Comparison of ENCODE assay signal across 35 cellular contexts in the genomic region with DNA sequence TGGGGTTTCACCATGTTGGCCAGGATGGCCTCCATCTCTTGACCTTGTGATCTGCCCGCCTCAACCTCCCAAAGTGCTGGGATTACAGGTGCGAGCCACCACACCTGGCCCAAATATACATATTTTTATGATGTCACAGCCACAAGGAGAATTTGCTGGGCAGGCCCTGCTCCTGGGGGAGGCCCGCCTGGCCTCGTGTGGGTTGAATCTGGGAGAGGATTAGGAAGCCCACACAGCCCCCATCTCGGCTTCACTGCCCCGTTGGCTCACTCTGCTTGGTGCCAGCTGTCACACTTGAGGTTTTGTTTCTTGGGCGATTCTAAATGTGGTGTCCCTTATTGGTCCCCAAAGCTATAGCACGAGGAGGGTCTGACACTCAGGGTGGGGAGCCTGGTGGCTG.
DNase-seq lines count a peak whose midpoint lies in the region; ATAC-seq and TF ChIP-seq lines count a peak whose summit lies in the region.
"Had no signal": no experiment of that assay in that cellular context is flagged by ENCODE, and none has a peak within 500 bp of the region (broad histone marks: within the 10 kb centered on the region; RNA-seq: fewer than 3 reads in every experiment).

No MANE protein-coding gene starts in this region.

- H3K14ac ChIP-seq in neuronal stem cell (ENCODE audit: low read length): no peak overlapping the region

- no peak for TF ChIP-seq CTCF in neural progenitor cell (IDR thresholded peaks at IDR 0.05)
- TF ChIP-seq CTCF in spleen (IDR thresholded peaks at IDR 0.05 in 8 of 11, conservative IDR thresholded peaks at IDR 0.05 in 3 of 11): no peak

- DNase-seq in NCI-H2171 treated with DMSO at 0.1 percent for 48 hours (lab: John Stamatoyannopoulos, UW) (peak; percentile 42), NCI-H2171 (lab: John Stamatoyannopoulos, UW) (no peak), neural progenitor cell (ENCODE audit: low spot score) (no peak), neuronal stem cell (ENCODE audit: low spot score) (no peak), spleen (peak; percentile 43), T-helper 9 cell (no peak), posterior vena cava (ENCODE audit: low spot score) (no peak)
- DNase-seq: 8988T; ACHN; AML-193; BE2C; C1 segment of cervical spinal cord; Caco-2; Calu3; CD4-positive, alpha-beta memory T cell; CD4-positive, alpha-beta T cell; CD4-positive, CD25-positive, alpha-beta regulatory T cell; CD8-positive, alpha-beta memory T cell; CD8-positive, alpha-beta T cell; COR-L47; DMS 273 treated with DMSO at 0.1 percent for 48 hours; DMS153; DMS53; DMS79; DMS79 treated with DMSO at 0.1 percent for 48 hours; DND-41; EL had no signal

- H3K36me3 ChIP-seq in neural progenitor cell (no peaks in the 10 kb centered on the region), neuronal stem cell (replicated peaks in 1 of 2; ENCODE audit: control insufficient read depth in 2 of 2, insufficient read depth in 2 of 2, low read length in 2 of 2) (no peaks in the 10 kb centered on the region), spleen (no peaks in the 10 kb centered on the region)
- H3K36me3 ChIP-seq: BE2C, BLaER1 had no signal

- no peak overlapping the region for H3K27ac ChIP-seq in neural progenitor cell
- no peak overlapping the region for H3K27ac ChIP-seq in neuronal stem cell (replicated peaks; ENCODE audit: low read length)
- H3K27ac ChIP-seq in spleen: no peak overlapping the region
- H3K27ac ChIP-seq: 22Rv1; A549; BLaER1; BLaER1 treated with 17β-estradiol and CSF1 and Interleukin-3, amounts not matched to agents 10 nM and 100 nM; C4-2B had no signal

- peaks cover 13% of the 10 kb centered on the region for H3K27me3 Mint-ChIP-seq in neural progenitor cell (ENCODE audit: insufficient read depth, low read depth)
- H3K27me3 Mint-ChIP-seq: B cell; CD4-positive, CD25-positive, alpha-beta regulatory T cell had no signal

- no peaks in the 10 kb centered on the region for H3K79me1 ChIP-seq in neuronal stem cell (ENCODE audit: low read depth, low read length)

- H3K9me3 ChIP-seq in neural progenitor cell (ENCODE audit: low read depth) (peaks cover 3% of the 10 kb centered on the region), neuronal stem cell (replicated peaks in 1 of 2; ENCODE audit: control insufficient read depth in 2 of 2, insufficient read depth in 1 of 2, low read depth in 1 of 2, low read length in 2 of 2) (no peaks in the 10 kb centered on the region), spleen (peaks cover 0 to 44% (median 26%) of the 10 kb centered on the region in 8 donors)
- H3K9me3 ChIP-seq: A549, BE2C, Caco-2 had no signal

- H3K9me3 Mint-ChIP-seq in neural progenitor cell: peaks cover 18% of the 10 kb centered on the region

- no peak overlapping the region for H2AFZ ChIP-seq in neural progenitor cell (replicated peaks)
- no peak overlapping the region for H2AFZ ChIP-seq in neuronal stem cell (ENCODE audit: low read length)

- H3K9ac ChIP-seq in neural progenitor cell: no peak overlapping the region
- H3K9ac ChIP-seq in neuronal stem cell (ENCODE audit: low read depth, low read length, poor library complexity): no peak overlapping the region
- H3K9ac ChIP-seq: BLaER1; BLaER1 treated with 17β-estradiol and CSF1 and Interleukin-3, amounts not matched to agents 10 nM and 100 nM had no signal

- H3F3A ChIP-seq in neural progenitor cell (ENCODE audit: low read depth): peaks cover 12% of the 10 kb centered on the region

- no peak overlapping the region for H3K23ac ChIP-seq in neuronal stem cell (ENCODE audit: low read depth, low read length, poor library complexity)

- H3K4me1 Mint-ChIP-seq in neural progenitor cell: peaks cover 19% of the 10 kb centered on the region
- H3K4me1 Mint-ChIP-seq: B cell; CD14-positive monocyte; CD4-positive, alpha-beta memory T cell; CD4-positive, CD25-positive, alpha-beta regulatory T cell; CD8-positive, alpha-beta memory T cell had no signal

- no CpG with 5 or more reads among the region's 8 CpGs for WGBS in neuronal stem cell (ENCODE audit: extremely low coverage in 2 of 2, insufficient read length in 2 of 2, insufficient replicate concordance in 1 of 2), 2 donors
- 72 to 90% (median 74%) methylated on average over 7 to 8 of the region's 8 CpGs for WGBS in spleen, 5 donors

- no peak overlapping the region for H4K91ac ChIP-seq in neuronal stem cell (ENCODE audit: low read depth, low read length, poor library complexity)

- H2AK5ac ChIP-seq in neuronal stem cell (ENCODE audit: low read depth, low read length): no peak overlapping the region

- H3K4me3 ChIP-seq in neural progenitor cell (no peak overlapping the region), neuronal stem cell (ENCODE audit: low read length in 2 of 2) (no peak overlapping the region), spleen (no peak overlapping the region)
- H3K4me3 ChIP-seq: A549; BLaER1; BLaER1 treated with 17β-estradiol and CSF1 and Interleukin-3, amounts not matched to agents 10 nM and 100 nM had no signal

- no peak overlapping the region for H3K4me3 Mint-ChIP-seq in neural progenitor cell
- H3K4me3 Mint-ChIP-seq: B cell; CD14-positive monocyte; CD4-positive, alpha-beta memory T cell; CD4-positive, alpha-beta T cell; CD4-positive, CD25-positive, alpha-beta regulatory T cell; CD8-positive, alpha-beta memory T cell; CD8-positive, alpha-beta T cell had no signal

- H2BK5ac ChIP-seq in neuronal stem cell (ENCODE audit: low read length): no peak overlapping the region

- peak overlapping the region; percentile 45 for H3K4me2 ChIP-seq in neural progenitor cell
- H3K4me2 ChIP-seq in neuronal stem cell (ENCODE audit: insufficient read depth, low read length, poor library complexity, severe bottlenecking): no peak overlapping the region
- H3K4me2 ChIP-seq: A549; BLaER1; BLaER1 treated with 17β-estradiol and CSF1 and Interleukin-3, amounts not matched to agents 10 nM and 100 nM had no signal

- H3K4me1 ChIP-seq in neural progenitor cell: peaks cover 24% of the 10 kb centered on the region
- H3K4me1 ChIP-seq in neuronal stem cell (ENCODE audit: control insufficient read depth in 2 of 2, insufficient read depth in 1 of 2, low read depth in 1 of 2, low read length in 2 of 2): peaks cover 0 to 17% of the 10 kb centered on the region in 2 donors
- no peaks in the 10 kb centered on the region for H3K4me1 ChIP-seq in spleen
- H3K4me1 ChIP-seq: A549, BE2C, BLaER1, Caco-2 had no signal

- intact Hi-C loops in spleen (cut with DNase I; ENCODE audit: low total_unique reads) (no loop called here), posterior vena cava (cut with DNase I) (no loop called here)

- H3K36me3 Mint-ChIP-seq in neural progenitor cell: no peaks in the 10 kb centered on the region
- H3K36me3 Mint-ChIP-seq: CD14-positive monocyte; CD4-positive, alpha-beta memory T cell; CD4-positive, CD25-positive, alpha-beta regulatory T cell; CD8-positive, alpha-beta memory T cell; CD8-positive, alpha-beta T cell had no signal

- H3K27me3 ChIP-seq in neural progenitor cell (no peaks in the 10 kb centered on the region), neuronal stem cell (ENCODE audit: control insufficient read depth in 3 of 3, insufficient read depth in 3 of 3, low read depth in 1 of 3, low read length in 3 of 3) (no peaks in the 10 kb centered on the region), spleen (replicated peaks in 1 of 7) (peaks cover 0 to 18% (median 0%) of the 10 kb centered on the region in 7 donors)
- H3K27me3 ChIP-seq: BE2C; BLaER1; BLaER1 treated with 17β-estradiol and CSF1 and Interleukin-3, amounts not matched to agents 10 nM and 100 nM had no signal

- no peak for TF ChIP-seq POLR2A in spleen (IDR thresholded peaks at IDR 0.05)

- ATAC-seq in GM21423 (IDR thresholded peaks at IDR 0.05; ENCODE audit: unreplicated experiment): no peak
- ATAC-seq: A549; CD8-positive, alpha-beta T cell had no signal

- no peak overlapping the region for H3K27ac Mint-ChIP-seq in neural progenitor cell
- H3K27ac Mint-ChIP-seq: B cell; CD14-positive monocyte; CD4-positive, alpha-beta memory T cell; CD4-positive, alpha-beta T cell; CD4-positive, CD25-positive, alpha-beta regulatory T cell; CD8-positive, alpha-beta memory T cell; CD8-positive, alpha-beta T cell had no signal

- H4K20me1 ChIP-seq in neural progenitor cell (ENCODE audit: low read depth): no peaks in the 10 kb centered on the region
- H4K20me1 ChIP-seq: BLaER1; BLaER1 treated with 17β-estradiol and CSF1 and Interleukin-3, amounts not matched to agents 10 nM and 100 nM had no signal

- no peaks in the 10 kb centered on the region for H3K79me2 ChIP-seq in neural progenitor cell (ENCODE audit: low read depth)

- H2BK120ac ChIP-seq in neuronal stem cell (ENCODE audit: low read depth, low read length): no peak overlapping the region

- no peak overlapping the region for H2BK12ac ChIP-seq in neuronal stem cell (ENCODE audit: low read length)

- no peak overlapping the region for H3K4ac ChIP-seq in neuronal stem cell (ENCODE audit: low read length)

- H2BK15ac ChIP-seq in neuronal stem cell (ENCODE audit: low read length): no peak overlapping the region

- H3K18ac ChIP-seq in neuronal stem cell (ENCODE audit: low read length): peak overlapping the region; percentile 15

- H4K8ac ChIP-seq in neuronal stem cell (ENCODE audit: low read depth, low read length): no peak overlapping the region

Comparison
In these comparisons a context has a peak if more than half of its experiments do, and no peak if none do; other contexts are left out.
1. DNase-seq: peak in NCI-H2171 treated with DMSO at 0.1 percent for 48 hours (single experiment) and spleen (single experiment); none in NCI-H2171 (single experiment), neural progenitor cell (single experiment), neuronal stem cell (single experiment), T-helper 9 cell (single experiment) and posterior vena cava (single experiment).